8 cellular contexts compared by ENCODE assay signal in genomic region chr5:10250804-10251276, GRCh38. TPM values are rescaled to one million over a fixed set of nuclear protein-coding genes. Genes with fewer than 3 reads are reported as not detected.
DNase-seq lines count a peak whose midpoint lies in the region; ATAC-seq, FAIRE-seq and TF ChIP-seq lines count a peak whose summit lies in the region.

No MANE protein-coding gene starts in this region.

- POLR2A ChIA-PET in activated CD8-positive, alpha-beta T cell treated with anti-CD3 and anti-CD28 coated beads, Interleukin-2, amount 10 ng/mL, durations not matched to agents 7 days and 5 days (lab: Charles Lee) = interaction anchor here (0.5 to 2.2 kb wide), 3 partner anchors 102 to 303 kb away, joined by 3 to 17 read pairs (median 7); partner anchors contain the start of gene MARCHF6

- CTCF ChIA-PET in activated CD8-positive, alpha-beta T cell treated with anti-CD3 and anti-CD28 coated beads, Interleukin-2, amount 10 ng/mL, durations not matched to agents 7 days and 5 days (lab: Charles Lee) = interaction anchor here (1.2 to 1.3 kb wide), 3 partner anchors 33 to 384 kb away, joined by 3 to 8 read pairs (median 5); no protein-coding TSS in a partner anchor

- peak; percentile 39 for ATAC-seq in activated CD8-positive, alpha-beta T cell treated with anti-CD3 and anti-CD28 coated beads, Interleukin-2, amount 10 ng/mL, durations not matched to agents 7 days and 5 days
- ATAC-seq in HG03108 (IDR thresholded peaks at IDR 0.05; ENCODE audit: unreplicated experiment) = no peak

- H3K27me3 ChIP-seq in cardiac muscle cell (no peaks in the 10 kb centered on the region), skeletal muscle tissue (ENCODE audit: control insufficient read depth in 3 of 3, insufficient read depth in 3 of 3, low read length in 3 of 3) (no peaks in the 10 kb centered on the region)

- H3K9me3 ChIP-seq in cardiac muscle cell (ENCODE audit: low read depth) = no peaks in the 10 kb centered on the region
- no peaks in the 10 kb centered on the region for H3K9me3 ChIP-seq in skeletal muscle tissue (ENCODE audit: control insufficient read depth in 3 of 3, low read length in 3 of 3)

- FAIRE-seq in HTR-8/SVneo (lab: Jason Lieb, UNC) = peak; percentile 62

- peak overlapping the region; percentile 87 to 91 (median 87) for H3K9ac ChIP-seq in skeletal muscle tissue (ENCODE audit: low read depth in 1 of 3, low read length in 3 of 3)

- peak; percentile 42 to 43 for DNase-seq in cardiac muscle cell (ENCODE audit: low read depth in 1 of 2, low spot score in 1 of 2)
- no peak for DNase-seq in cardiac septum (ENCODE audit: low spot score)
- no peak for DNase-seq in HTR-8/SVneo (ENCODE audit: insufficient read length, low spot score)
- peak; percentile 55 for DNase-seq in activated CD8-positive, alpha-beta T cell treated with anti-CD3 and anti-CD28 coated beads, Interleukin-2, amount 10 ng/mL, durations not matched to agents 7 days and 5 days
- DNase-seq in glutamatergic neuron = no peak
- DNase-seq in COLO668 (lab: John Stamatoyannopoulos, UW; ENCODE audit: unreplicated experiment) = no peak

- peak overlapping the region; percentile 84 for H3K4me3 Mint-ChIP-seq in activated CD8-positive, alpha-beta T cell treated with anti-CD3 and anti-CD28 coated beads, Interleukin-2, amount 10 ng/mL, durations not matched to agents 7 days and 5 days
- peak overlapping the region; percentile 100 for H3K4me3 Mint-ChIP-seq in glutamatergic neuron (ENCODE audit: unreplicated experiment)

- H3K27ac ChIP-seq in cardiac muscle cell = peak overlapping the region; percentile 98
- peak overlapping the region; percentile 90 for H3K27ac ChIP-seq in skeletal muscle tissue (ENCODE audit: low read depth, low read length)

- H3K4me1 ChIP-seq in cardiac muscle cell (ENCODE audit: low read depth) (peaks cover 19% of the 10 kb centered on the region), skeletal muscle tissue (ENCODE audit: control insufficient read depth in 3 of 3, insufficient read depth in 3 of 3, low read length in 3 of 3) (peaks cover 23 to 34% (median 23%) of the 10 kb centered on the region in 3 donors)

- H3K9me3 Mint-ChIP-seq in activated CD8-positive, alpha-beta T cell treated with anti-CD3 and anti-CD28 coated beads, Interleukin-2, amount 10 ng/mL, durations not matched to agents 7 days and 5 days (ENCODE audit: insufficient read depth) = no peaks in the 10 kb centered on the region
- peaks cover 6% of the 10 kb centered on the region for H3K9me3 Mint-ChIP-seq in glutamatergic neuron (ENCODE audit: unreplicated experiment)

- intact Hi-C loops in cardiac septum (cut with DNase I) = loop anchor here (5.0 kb wide), 1 partner anchor 101 kb away; the partner anchor contains the start of gene MARCHF6

- H3K36me3 ChIP-seq in cardiac muscle cell (peaks cover 15% of the 10 kb centered on the region), skeletal muscle tissue (ENCODE audit: control insufficient read depth in 3 of 3, insufficient read depth in 3 of 3, low read length in 3 of 3) (peaks cover 7 to 15% (median 13%) of the 10 kb centered on the region in 3 donors)

- H3K4me3 ChIP-seq in cardiac muscle cell (peak overlapping the region; percentile 86), skeletal muscle tissue (ENCODE audit: low read length in 3 of 3) (peak overlapping the region; percentile 86 to 98 (median 93))

- H3K27me3 Mint-ChIP-seq in activated CD8-positive, alpha-beta T cell treated with anti-CD3 and anti-CD28 coated beads, Interleukin-2, amount 10 ng/mL, durations not matched to agents 7 days and 5 days (ENCODE audit: low read depth) = no peaks in the 10 kb centered on the region
- H3K27me3 Mint-ChIP-seq in glutamatergic neuron (ENCODE audit: unreplicated experiment) = peaks cover 3% of the 10 kb centered on the region

- H3K27ac Mint-ChIP-seq in activated CD8-positive, alpha-beta T cell treated with anti-CD3 and anti-CD28 coated beads, Interleukin-2, amount 10 ng/mL, durations not matched to agents 7 days and 5 days = peak overlapping the region; percentile 89
- H3K27ac Mint-ChIP-seq in glutamatergic neuron (ENCODE audit: unreplicated experiment) = peak overlapping the region; percentile 96

- H3K36me3 Mint-ChIP-seq in activated CD8-positive, alpha-beta T cell treated with anti-CD3 and anti-CD28 coated beads, Interleukin-2, amount 10 ng/mL, durations not matched to agents 7 days and 5 days (ENCODE audit: low read depth) = peaks cover 43% of the 10 kb centered on the region
- H3K36me3 Mint-ChIP-seq in glutamatergic neuron (ENCODE audit: unreplicated experiment) = no peaks in the 10 kb centered on the region

- H3K4me1 Mint-ChIP-seq in activated CD8-positive, alpha-beta T cell treated with anti-CD3 and anti-CD28 coated beads, Interleukin-2, amount 10 ng/mL, durations not matched to agents 7 days and 5 days (ENCODE audit: low read depth) = peaks cover 55% of the 10 kb centered on the region
- peaks cover 26% of the 10 kb centered on the region for H3K4me1 Mint-ChIP-seq in glutamatergic neuron (ENCODE audit: low read depth, unreplicated experiment)

- TF ChIP-seq CTCF in cardiac muscle cell (IDR thresholded peaks at IDR 0.05; ENCODE audit: low read depth, low read length) (no peak), glutamatergic neuron (IDR thresholded peaks at IDR 0.05; ENCODE audit: partially characterized antibody, unreplicated experiment) (no peak)

RNA-seq across cellular contexts. Expression of gene CCT5, which starts 0.8 kb away (rescaled TPM):
- total RNA-seq in cardiac muscle cell (176 and 231 TPM in 2 replicates), cardiac septum (102 TPM), glutamatergic neuron (ENCODE audit: unreplicated experiment) (284 TPM), skeletal muscle tissue (212 TPM)
- polyA plus RNA-seq in cardiac muscle cell = 256 and 265 TPM in 2 replicates
- 100 to 1,000 TPM; 319 to 322 TPM for total RNA-seq in activated CD8-positive, alpha-beta T cell treated with anti-CD3 and anti-CD28 coated beads, Interleukin-2, amount 10 ng/mL, durations not matched to agents 7 days and 5 days

RNA-seq across cellular contexts. Expression of gene ATPSCKMT, which starts 1.2 kb away (rescaled TPM):
- total RNA-seq in cardiac muscle cell (16.6 and 17.2 TPM in 2 replicates), cardiac septum (17.2 TPM), glutamatergic neuron (ENCODE audit: unreplicated experiment) (17.8 TPM), skeletal muscle tissue (21.9 TPM)
- polyA plus RNA-seq in cardiac muscle cell = 4.3 and 9.0 TPM in 2 replicates
- total RNA-seq in activated CD8-positive, alpha-beta T cell treated with anti-CD3 and anti-CD28 coated beads, Interleukin-2, amount 10 ng/mL, durations not matched to agents 7 days and 5 days = 10 to 100 TPM; 18.1 to 21.1 TPM

RNA-seq across cellular contexts. Expression of gene CMBL, which starts 56.9 kb away (rescaled TPM):
- total RNA-seq in cardiac muscle cell (1.3 TPM in 2 replicates), cardiac septum (31.2 TPM), glutamatergic neuron (ENCODE audit: unreplicated experiment) (2.2 TPM), skeletal muscle tissue (34.4 TPM)
- polyA plus RNA-seq in cardiac muscle cell = 3.9 and 10.9 TPM in 2 replicates
- total RNA-seq in activated CD8-positive, alpha-beta T cell treated with anti-CD3 and anti-CD28 coated beads, Interleukin-2, amount 10 ng/mL, durations not matched to agents 7 days and 5 days = 1 to 10 TPM; 1.6 to 1.9 TPM

Comparison
In these comparisons a context has a peak if more than half of its experiments do, and no peak if none do; other contexts are left out.
1. DNase-seq: peak in cardiac muscle cell (2 of 2) and activated CD8-positive, alpha-beta T cell treated with anti-CD3 and anti-CD28 coated beads, Interleukin-2, amount 10 ng/mL, durations not matched to agents 7 days and 5 days (single experiment); none in cardiac septum (single experiment), HTR-8/SVneo (single experiment), glutamatergic neuron (single experiment) and COLO668 (single experiment).
2. RNA of gene CMBL, which starts 56.9 kb away (total RNA-seq): 34.4 TPM in skeletal muscle tissue (single experiment) and 31.2 TPM in cardiac septum (single experiment); 2.2 TPM in glutamatergic neuron (single experiment), 1.6 to 1.9 TPM in activated CD8-positive, alpha-beta T cell treated with anti-CD3 and anti-CD28 coated beads, Interleukin-2, amount 10 ng/mL, durations not matched to agents 7 days and 5 days and 1.3 TPM in cardiac muscle cell; every median in the first group is over 10 times any median in the second.